Comparison of ENCODE assay signal across 16 cellular contexts in genomic region chr5:151216781-151217180, GRCh38. TPM values are rescaled to one million over a fixed set of nuclear protein-coding genes. Genes with fewer than 3 reads are reported as not detected.
DNase-seq lines count a peak whose midpoint lies in the region; ATAC-seq and TF ChIP-seq lines count a peak whose summit lies in the region.
"Had no signal": no experiment of that assay in that cellular context is flagged by ENCODE, and none has a peak within 500 bp of the region (broad histone marks: within the 10 kb centered on the region; RNA-seq: fewer than 3 reads in every experiment).

No MANE protein-coding gene starts in this region.

- intact Hi-C loops in Caco-2 (cut with micrococcal nuclease; ENCODE audit: unreplicated experiment), result no loop called here

- H3K9me3 ChIP-seq in BLaER1, result no peaks in the 10 kb centered on the region
- H3K9me3 ChIP-seq in CD8-positive, alpha-beta memory T cell (ENCODE audit: low read length), result no peaks in the 10 kb centered on the region
- no peaks in the 10 kb centered on the region for H3K9me3 ChIP-seq in neutrophil
- no peaks in the 10 kb centered on the region for H3K9me3 ChIP-seq in Caco-2

- H3K4me1 ChIP-seq in BLaER1, result peaks cover 98% of the 10 kb centered on the region
- H3K4me1 ChIP-seq in CD8-positive, alpha-beta memory T cell (ENCODE audit: insufficient read depth, low read length), result peaks cover 97% of the 10 kb centered on the region
- H3K4me1 ChIP-seq in neutrophil (ENCODE audit: control insufficient read depth in 1 of 2, insufficient read depth in 1 of 2, low read depth in 1 of 2, low read length in 1 of 2), result peaks cover 87 to 93% of the 10 kb centered on the region in 2 experiments
- peaks cover 21% of the 10 kb centered on the region for H3K4me1 ChIP-seq in Caco-2

- POLR2A ChIA-PET in CD8-positive, alpha-beta memory T cell (lab: Charles Lee), result no interaction called here
- POLR2A ChIA-PET in Caco-2 (lab: Charles Lee), result no interaction called here

- no peak for TF ChIP-seq CTCF in neutrophil (IDR thresholded peaks at IDR 0.05)
- no peak for TF ChIP-seq CTCF in Caco-2 (IDR thresholded peaks at IDR 0.05; ENCODE audit: insufficient read depth in 1 of 2, low read depth in 1 of 2, low read length in 1 of 2, severe bottlenecking in 1 of 2, unreplicated experiment in 1 of 2)

- H3K27me3 ChIP-seq in BLaER1, result no peaks in the 10 kb centered on the region
- H3K27me3 ChIP-seq in CD8-positive, alpha-beta memory T cell (ENCODE audit: insufficient read depth, low read length, poor library complexity, severe bottlenecking), result no peaks in the 10 kb centered on the region
- no peaks in the 10 kb centered on the region for H3K27me3 ChIP-seq in neutrophil
- no peaks in the 10 kb centered on the region for H3K27me3 ChIP-seq in Caco-2 (replicated peaks; ENCODE audit: control insufficient read depth, insufficient read depth, low read length)
- H3K27me3 ChIP-seq: foreskin keratinocyte had no signal

- ATAC-seq in GM19324 (IDR thresholded peaks at IDR 0.05; ENCODE audit: low FRiP score, unreplicated experiment), result no peak
- ATAC-seq: foreskin keratinocyte, Panc1 had no signal

- H3K9ac ChIP-seq in BLaER1, result peak overlapping the region; percentile 89; the same call in 1 of the 2 replicates
- H3K9ac ChIP-seq: KMS-11 had no signal

- H3K27ac Mint-ChIP-seq in CD8-positive, alpha-beta memory T cell, result peak overlapping the region; percentile 83 to 99 (median 98)
- peak overlapping the region; percentile 96 for H3K27ac Mint-ChIP-seq in activated naive CD8-positive, alpha-beta T cell
- no peak overlapping the region for H3K27ac Mint-ChIP-seq in Caco-2 (ENCODE audit: unreplicated experiment)

- no peak for DNase-seq in CD8-positive, alpha-beta memory T cell
- DNase-seq in NCI-H2029 (lab: John Stamatoyannopoulos, UW), result no peak
- DNase-seq in Caco-2, result no peak
- DNase-seq: activated gamma-delta T cell, EL, foreskin keratinocyte, NCI-H1436, NCI-H510A treated with DMSO at 0.1 percent for 48 hours, nucleus accumbens had no signal

- no peaks in the 10 kb centered on the region for H3K9me3 Mint-ChIP-seq in CD8-positive, alpha-beta memory T cell
- H3K9me3 Mint-ChIP-seq in activated naive CD8-positive, alpha-beta T cell (ENCODE audit: low read depth), result no peaks in the 10 kb centered on the region
- H3K9me3 Mint-ChIP-seq in Caco-2 (ENCODE audit: unreplicated experiment), result no peaks in the 10 kb centered on the region

- CTCF ChIA-PET in CD8-positive, alpha-beta memory T cell (lab: Charles Lee), result interaction anchor here (1.6 kb wide), 1 partner anchor 21 kb away, joined by 4 read pairs; no protein-coding TSS in a partner anchor
- CTCF ChIA-PET in Caco-2 (lab: Charles Lee), result no interaction called here

- H3K4me3 ChIP-seq in BLaER1 (no peak overlapping the region; the same call in 1 of the 2 replicates), neutrophil (ENCODE audit: low read depth in 1 of 2, low read length in 1 of 2) (no peak overlapping the region), Caco-2 (ENCODE audit: low read depth, low read length) (no peak overlapping the region)
- no peak overlapping the region for H3K4me3 ChIP-seq in CD8-positive, alpha-beta memory T cell (ENCODE audit: low read length)
- H3K4me3 ChIP-seq: smooth muscle cell had no signal

- H3K36me3 ChIP-seq in BLaER1 (peaks cover 8% of the 10 kb centered on the region), neutrophil (no peaks in the 10 kb centered on the region), Caco-2 (ENCODE audit: control insufficient read depth, insufficient read depth, low read length) (no peaks in the 10 kb centered on the region)
- H3K36me3 ChIP-seq in CD8-positive, alpha-beta memory T cell (ENCODE audit: insufficient read depth, low read length), result peaks cover 9% of the 10 kb centered on the region

- H3K36me3 Mint-ChIP-seq in CD8-positive, alpha-beta memory T cell, result peaks cover 0 to 68% (median 10%) of the 10 kb centered on the region in 3 donors
- H3K36me3 Mint-ChIP-seq in activated naive CD8-positive, alpha-beta T cell, result peaks cover 14% of the 10 kb centered on the region
- H3K36me3 Mint-ChIP-seq in Caco-2 (ENCODE audit: insufficient read depth, unreplicated experiment), result no peaks in the 10 kb centered on the region

- BruUV-seq in Caco-2 (replicated peaks; lab: Mats Ljungman, UMichigan), result no TSS peak

- H3K4me3 Mint-ChIP-seq in CD8-positive, alpha-beta memory T cell, result peak overlapping the region in 6 of 7 donors; percentile 13 to 66 (median 58)
- H3K4me3 Mint-ChIP-seq in activated naive CD8-positive, alpha-beta T cell, result peak overlapping the region; percentile 54
- no peak overlapping the region for H3K4me3 Mint-ChIP-seq in Caco-2 (ENCODE audit: unreplicated experiment)

- peaks cover 90 to 96% (median 93%) of the 10 kb centered on the region in 3 donors for H3K4me1 Mint-ChIP-seq in CD8-positive, alpha-beta memory T cell
- peaks cover 89% of the 10 kb centered on the region for H3K4me1 Mint-ChIP-seq in activated naive CD8-positive, alpha-beta T cell (ENCODE audit: low read depth)
- peaks cover 12% of the 10 kb centered on the region for H3K4me1 Mint-ChIP-seq in Caco-2 (ENCODE audit: low read depth, unreplicated experiment)

- H4K20me1 ChIP-seq in BLaER1, result peaks cover 5% of the 10 kb centered on the region; the same call in 1 of the 2 replicates

- peaks cover 0 to 2% of the 10 kb centered on the region in 2 donors for H3K27me3 Mint-ChIP-seq in CD8-positive, alpha-beta memory T cell
- no peaks in the 10 kb centered on the region for H3K27me3 Mint-ChIP-seq in activated naive CD8-positive, alpha-beta T cell
- H3K27me3 Mint-ChIP-seq in Caco-2 (ENCODE audit: insufficient read depth, unreplicated experiment), result no peaks in the 10 kb centered on the region

- H3K4me2 ChIP-seq in BLaER1, result peak overlapping the region; percentile 100
- H3K4me2 ChIP-seq: KMS-11, smooth muscle cell had no signal

- H3K27ac ChIP-seq in BLaER1, result peak overlapping the region; percentile 98
- no peak overlapping the region for H3K27ac ChIP-seq in CD8-positive, alpha-beta memory T cell (ENCODE audit: low read depth, low read length)
- H3K27ac ChIP-seq in neutrophil, result peak overlapping the region; percentile 97
- H3K27ac ChIP-seq: foreskin keratinocyte, KMS-11 had no signal

RNA-seq across cellular contexts. Expression of gene CCDC69, which starts 7.1 kb away (rescaled TPM):
- total RNA-seq in CD8-positive, alpha-beta memory T cell, result 10 to 100 TPM; 47.9 to 50.5 TPM
- polyA plus RNA-seq in CD8-positive, alpha-beta memory T cell, result 134 TPM
- total RNA-seq in Caco-2 (2022), result 5.1 TPM in 2 replicates

RNA-seq across cellular contexts. Expression of gene GM2A, which starts 36.2 kb away (rescaled TPM):
- total RNA-seq in CD8-positive, alpha-beta memory T cell, result 10 to 100 TPM; 12.7 to 14.9 TPM
- 4.7 TPM for polyA plus RNA-seq in CD8-positive, alpha-beta memory T cell
- total RNA-seq in Caco-2 (2022), result 27.6 and 28.0 TPM in 2 replicates

RNA-seq across cellular contexts. Expression of gene ANXA6, which starts 59.2 kb away (rescaled TPM):
- 100 to 1,000 TPM; 452 to 459 TPM for total RNA-seq in CD8-positive, alpha-beta memory T cell
- polyA plus RNA-seq in CD8-positive, alpha-beta memory T cell, result 351 TPM
- 43.0 and 51.9 TPM in 2 replicates for total RNA-seq in Caco-2 (2022)
